ENCODE assay signal across 26 cellular contexts in genomic region chr7:110604206-110604605, GRCh38.
DNase-seq lines count a peak whose midpoint lies in the region; ATAC-seq and TF ChIP-seq lines count a peak whose summit lies in the region.
"Had no signal": no experiment of that assay in that cellular context is flagged by ENCODE, and none has a peak within 500 bp of the region (broad histone marks: within the 10 kb centered on the region; RNA-seq: fewer than 3 reads in every experiment).

No MANE protein-coding gene starts in this region.

- no peaks in the 10 kb centered on the region for H3K9me3 ChIP-seq in SK-N-SH
- H3K9me3 ChIP-seq: A549; BE2C; BLaER1; BLaER1 treated with 17β-estradiol and CSF1 and Interleukin-3, amounts not matched to agents 10 nM and 100 nM; Caco-2 had no signal

- H3K36me3 ChIP-seq in SK-N-SH (replicated peaks in 1 of 2; ENCODE audit: control insufficient read depth in 1 of 2, insufficient read depth in 2 of 2, low read length in 1 of 2), result no peaks in the 10 kb centered on the region
- H3K36me3 ChIP-seq: BE2C; BLaER1; BLaER1 treated with 17β-estradiol and CSF1 and Interleukin-3, amounts not matched to agents 10 nM and 100 nM had no signal

- H3K4me2 ChIP-seq in SK-N-SH, result no peak overlapping the region
- H3K4me2 ChIP-seq: A549; BLaER1; BLaER1 treated with 17β-estradiol and CSF1 and Interleukin-3, amounts not matched to agents 10 nM and 100 nM had no signal

- H3F3A ChIP-seq in SK-N-SH (replicated peaks; ENCODE audit: insufficient read depth), result no peaks in the 10 kb centered on the region

- TF ChIP-seq CTCF in SK-N-SH (IDR thresholded peaks at IDR 0.05), result no peak

- no peak for DNase-seq in SK-N-SH
- DNase-seq: 8988T; ACHN; AML-193; BE2C; C1 segment of cervical spinal cord; Caco-2; Calu3; CD4-positive, alpha-beta memory T cell; CD4-positive, alpha-beta T cell; CD4-positive, CD25-positive, alpha-beta regulatory T cell; CD8-positive, alpha-beta memory T cell; CD8-positive, alpha-beta T cell; COR-L47; DMS153; DMS53; DMS79; DMS79 treated with DMSO at 0.1 percent for 48 hours; DND-41; EL had no signal

- no peak; the same call in 1 of the 2 replicates for TF ChIP-seq RAD21 in SK-N-SH (IDR thresholded peaks at IDR 0.05; ENCODE audit: low read length)

- no peaks in the 10 kb centered on the region for H3K9me2 ChIP-seq in SK-N-SH

- H3K4me3 ChIP-seq in SK-N-SH (ENCODE audit: low read depth in 2 of 2, low read length in 1 of 2), result no peak overlapping the region
- H3K4me3 ChIP-seq: A549; BLaER1; BLaER1 treated with 17β-estradiol and CSF1 and Interleukin-3, amounts not matched to agents 10 nM and 100 nM had no signal

- H3K79me2 ChIP-seq in SK-N-SH (ENCODE audit: insufficient read depth), result no peaks in the 10 kb centered on the region

- H3K27ac ChIP-seq in SK-N-SH (ENCODE audit: low read depth in 2 of 2, low read length in 1 of 2), result no peak overlapping the region
- H3K27ac ChIP-seq: 22Rv1; A549; BLaER1; BLaER1 treated with 17β-estradiol and CSF1 and Interleukin-3, amounts not matched to agents 10 nM and 100 nM; C4-2B had no signal

- CTCF ChIA-PET in SK-N-SH (lab: Yijun Ruan, JAX), result interaction anchor here (0.6 to 1.7 kb wide), 4 partner anchors 8 to 1334 kb away, joined by 3 to 5 read pairs (median 3); no protein-coding TSS in a partner anchor

- POLR2A ChIA-PET in SK-N-SH (lab: Yijun Ruan, JAX), result no interaction called here

- H3K9ac ChIP-seq in SK-N-SH, result no peak overlapping the region
- H3K9ac ChIP-seq: BLaER1; BLaER1 treated with 17β-estradiol and CSF1 and Interleukin-3, amounts not matched to agents 10 nM and 100 nM had no signal

- H4K20me1 ChIP-seq in SK-N-SH (ENCODE audit: insufficient read depth), result no peaks in the 10 kb centered on the region
- H4K20me1 ChIP-seq: BLaER1; BLaER1 treated with 17β-estradiol and CSF1 and Interleukin-3, amounts not matched to agents 10 nM and 100 nM had no signal

- TF ChIP-seq EP300 in SK-N-SH (IDR thresholded peaks at IDR 0.05; ENCODE audit: borderline replicate concordance in 1 of 2, low read depth in 1 of 2, low read length in 1 of 2), result peak in 1 of 2 experiments; percentile 55; a peak in 1 of 4 replicates

- 39% methylated on average over 4 of the region's 4 CpGs for WGBS in SK-N-SH (ENCODE audit: low lambda C conversion rate)

- no peak for ATAC-seq in SK-N-SH treated with all-trans-retinoic acid at 6 μM for 48 hours
- ATAC-seq: A549; CD8-positive, alpha-beta T cell had no signal

- no peak overlapping the region for H2AFZ ChIP-seq in SK-N-SH (ENCODE audit: low read depth)

- no peaks in the 10 kb centered on the region for H3K27me3 ChIP-seq in SK-N-SH (ENCODE audit: insufficient read depth)
- H3K27me3 ChIP-seq: BE2C; BLaER1; BLaER1 treated with 17β-estradiol and CSF1 and Interleukin-3, amounts not matched to agents 10 nM and 100 nM had no signal

- peaks cover 0 to 2% of the 10 kb centered on the region in 2 experiments; a peak in 1 of 4 replicates for H3K4me1 ChIP-seq in SK-N-SH (ENCODE audit: control insufficient read depth in 1 of 2, insufficient read depth in 2 of 2, low read depth in 1 of 2, low read length in 1 of 2)
- H3K4me1 ChIP-seq: A549; BE2C; BLaER1; BLaER1 treated with 17β-estradiol and CSF1 and Interleukin-3, amounts not matched to agents 10 nM and 100 nM; Caco-2 had no signal

TF ChIP-seq in SK-N-SH treated with all-trans-retinoic acid at 6 μM for 48 hours, 23 proteins besides CTCF, POLR2A, EP300 and RAD21:
- TF ChIP-seq TCF4 (CRISPR knock-in tag; IDR thresholded peaks at IDR 0.05; ENCODE audit: borderline replicate concordance) (peak; percentile 56; the same call in 1 of the 2 replicates), ZNF8 (CRISPR knock-in tag; IDR thresholded peaks at IDR 0.05) (no peak), TSHZ2 (CRISPR knock-in tag; IDR thresholded peaks at IDR 0.05) (no peak)

TF ChIP-seq in SK-N-SH, 30 proteins besides CTCF, POLR2A, EP300 and RAD21:
- TF ChIP-seq REST (IDR thresholded peaks at IDR 0.05; ENCODE audit: low read depth, low read length) (no peak), MAX (IDR thresholded peaks at IDR 0.05; ENCODE audit: low read depth) (no peak), USF2 (IDR thresholded peaks at IDR 0.05; ENCODE audit: borderline replicate concordance, low read depth, low read length) (no peak), MXI1 (IDR thresholded peaks at IDR 0.05; ENCODE audit: low read depth, low read length) (no peak), GABPA (IDR thresholded peaks at IDR 0.05; ENCODE audit: low read depth) (no peak)
